8 cellular contexts compared by ENCODE assay signal in the genomic region with DNA sequence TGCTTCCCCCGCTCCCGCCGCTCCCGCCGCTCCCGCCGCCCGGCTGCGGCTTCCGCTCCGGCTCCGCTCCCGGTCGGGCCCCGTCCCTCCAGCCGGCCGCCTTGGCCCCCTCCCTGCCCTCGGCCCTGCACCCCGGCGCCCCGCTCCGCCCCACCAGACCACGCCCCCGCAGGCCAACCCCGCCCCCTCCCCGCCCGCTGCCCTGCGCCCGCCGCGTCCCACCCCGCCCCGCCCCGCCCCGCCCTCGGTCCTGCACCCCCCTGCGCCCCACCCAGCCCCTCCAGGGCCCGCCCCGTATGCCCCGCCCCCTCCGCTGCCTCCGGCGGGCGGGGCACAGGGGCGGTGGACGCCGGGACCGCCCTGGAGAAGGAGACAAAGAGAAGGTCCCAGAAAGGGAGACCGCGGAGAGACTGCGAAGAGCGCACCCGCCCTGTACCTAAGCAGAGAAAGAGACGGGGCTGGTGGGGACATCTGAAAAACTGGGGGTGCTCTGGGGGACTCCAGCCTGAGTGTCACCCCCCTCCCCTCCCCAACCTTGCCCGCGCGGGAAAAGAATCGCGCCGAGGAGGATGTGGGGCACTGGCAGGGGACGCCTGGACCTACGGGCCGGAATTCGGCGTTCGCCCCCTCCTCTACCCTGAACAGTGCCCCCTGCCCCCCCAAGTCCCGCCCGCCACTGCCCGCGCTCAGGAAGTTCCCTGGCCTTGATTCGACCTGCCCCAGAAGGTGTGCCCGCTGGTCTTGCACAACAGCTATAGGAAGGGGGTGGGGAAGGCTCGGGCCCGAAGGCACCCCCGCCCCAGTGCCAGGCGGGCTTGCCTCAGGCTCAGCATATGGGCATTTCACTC. TPM values are rescaled to one million over a fixed set of nuclear protein-coding genes. Genes with fewer than 3 reads are reported as not detected.
DNase-seq lines count a peak whose midpoint lies in the region; ATAC-seq and TF ChIP-seq lines count a peak whose summit lies in the region.

No MANE protein-coding gene starts in this region.

- H3K4me1 ChIP-seq in IMR-90 (ENCODE audit: control insufficient read depth, insufficient read depth, low read length): peaks cover 39% of the 10 kb centered on the region

- peak overlapping the region; percentile 100 for H2AK9ac ChIP-seq in IMR-90 (replicated peaks; ENCODE audit: low read depth, low read length, poor library complexity)

- H2BK20ac ChIP-seq in IMR-90 (ENCODE audit: low read depth, low read length): no peak overlapping the region

- 0% methylated on average over 6 of the region's 76 CpGs; no CpG with 5 or more reads in 1 of the 2 experiments for WGBS in IMR-90 (ENCODE audit: extremely low coverage in 2 of 2, insufficient read length in 1 of 2), 2 experiments

- peak overlapping the region; percentile 96 to 98 (median 98) for H3K27ac Mint-ChIP-seq in nephron

- no peak for TF ChIP-seq RAD21 in IMR-90 (IDR thresholded peaks at IDR 0.05; ENCODE audit: low read length)

- intact Hi-C loops in IMR-90 (cut with micrococcal nuclease): loop anchor here (5.0 kb wide), 1 partner anchor 67 kb away; no protein-coding TSS in a partner anchor

- peak overlapping the region; percentile 77; the same call in 1 of the 3 replicates for H2BK15ac ChIP-seq in IMR-90 (ENCODE audit: low read depth, low read length)

- H2BK120ac ChIP-seq in IMR-90 (ENCODE audit: low read depth, low read length): peak overlapping the region; percentile 76; the same call in 1 of the 2 replicates

- peaks cover 28% of the 10 kb centered on the region for H3K9me1 ChIP-seq in IMR-90 (ENCODE audit: insufficient read depth, low read length)

- POLR2A ChIA-PET in IMR-90 (lab: Charles Lee; ENCODE audit: unreplicated experiment): interaction anchor here (0.6 to 0.7 kb wide), 3 partner anchors 15 to 411 kb away, joined by 3 to 4 read pairs (median 3); partner anchors contain the start of gene EEIG1

- peak overlapping the region; percentile 100 for H3K27ac ChIP-seq in IMR-90 (ENCODE audit: insufficient read depth, low read length)

- no peaks in the 10 kb centered on the region for H3K27me3 Mint-ChIP-seq in nephron (ENCODE audit: low read depth)

- H3K4me3 ChIP-seq in GM12875 (ENCODE audit: low read depth, low read length) (peak overlapping the region; percentile 44), IMR-90 (ENCODE audit: insufficient read depth, low read depth, low read length) (peak overlapping the region; percentile 92)

- no peaks in the 10 kb centered on the region for H3K27me3 ChIP-seq in IMR-90 (ENCODE audit: control insufficient read depth, insufficient read depth, low read length)

- H4K8ac ChIP-seq in IMR-90 (ENCODE audit: low read depth in 2 of 2, low read length in 2 of 2): peak overlapping the region; percentile 53 to 84

- H3K9ac ChIP-seq in IMR-90 (ENCODE audit: low read depth, low read length): peak overlapping the region; percentile 98

- no peaks in the 10 kb centered on the region for H3K36me3 Mint-ChIP-seq in nephron (ENCODE audit: low read depth)

- CTCF ChIA-PET in IMR-90 (lab: Yijun Ruan, JAX): no interaction called here

- DNase-seq in IMR-90 (peak; percentile 72), RPMI8226 (peak; percentile 95), fibroblast of peridontal ligament (ENCODE audit: extremely low read depth) (peak; percentile 71), inferior parietal cortex (ENCODE audit: extremely low spot score) (no peak)
- peak; percentile 70 for DNase-seq in activated T-helper 9 cell treated with anti-CD3 and anti-CD28 coated beads, Interleukin-2, amount 50 U/mL, for 16 hours (ENCODE audit: low read depth)
- DNase-seq in stimulated activated naive CD8-positive, alpha-beta T cell treated with anti-CD3 and anti-CD28 coated beads, Interleukin-15, Interleukin-2, amounts not matched to agents 100 U/mL and 50 U/mL, for 24 hours: peak; percentile 84

- peak overlapping the region; percentile 80 for H3K18ac ChIP-seq in IMR-90 (ENCODE audit: low read depth, low read length)

- TF ChIP-seq POLR2A in IMR-90 (IDR thresholded peaks at IDR 0.05; ENCODE audit: low read depth, low read length): peak; percentile 78

- dilution Hi-C loops in IMR-90 (cut with HindIII; ENCODE audit: low sequenced_read_pairs, unreplicated experiment): no loop called here

- H3K4me3 Mint-ChIP-seq in nephron: peak overlapping the region; percentile 89 to 92 (median 90)

- peaks cover 14% of the 10 kb centered on the region for H3K36me3 ChIP-seq in IMR-90 (ENCODE audit: control insufficient read depth, insufficient read depth, low read length)

- H4K20me1 ChIP-seq in IMR-90 (ENCODE audit: insufficient read depth, low read length): peaks cover 29% of the 10 kb centered on the region

- peak overlapping the region; percentile 90 for H3K56ac ChIP-seq in IMR-90 (ENCODE audit: extremely low read depth, insufficient read depth, low read length)

- H3K4me1 Mint-ChIP-seq in nephron: peaks cover 32% of the 10 kb centered on the region

- peak overlapping the region; percentile 77 for H3K4me2 ChIP-seq in IMR-90 (ENCODE audit: low read depth, low read length)

- H4K5ac ChIP-seq in IMR-90 (ENCODE audit: low read depth, low read length): peak overlapping the region; percentile 74

- in situ Hi-C loops in IMR-90 (cut with MboI; ENCODE audit: low sequenced_read_pairs): no loop called here

- H3K23ac ChIP-seq in IMR-90 (ENCODE audit: low read depth, low read length): peak overlapping the region; percentile 86

- H2BK5ac ChIP-seq in IMR-90 (ENCODE audit: low read depth, low read length, poor library complexity, severe bottlenecking): peak overlapping the region; percentile 97

- peak overlapping the region; percentile 86 for H2AFZ ChIP-seq in IMR-90 (replicated peaks; ENCODE audit: low read length, poor library complexity)

- TF ChIP-seq CTCF in GM12875 (IDR thresholded peaks at IDR 0.05; ENCODE audit: borderline replicate concordance, insufficient read depth, low read depth, low read length): no peak
- no peak for TF ChIP-seq CTCF in IMR-90 (conservative IDR thresholded peaks at IDR 0.05; ENCODE audit: low read depth, low read length)
- no peak for TF ChIP-seq CTCF in nephron (IDR thresholded peaks at IDR 0.05; ENCODE audit: unreplicated experiment in 3 of 3)

- no peaks in the 10 kb centered on the region for H3K9me3 ChIP-seq in IMR-90 (ENCODE audit: control insufficient read depth, insufficient read depth, low read length)

- peaks cover 8 to 46% of the 10 kb centered on the region in 2 experiments; a peak in 3 of 4 replicates for H3K79me1 ChIP-seq in IMR-90 (ENCODE audit: low read depth in 1 of 2, low read length in 2 of 2)

- H4K91ac ChIP-seq in IMR-90 (ENCODE audit: insufficient read depth, low read depth, low read length): peak overlapping the region; percentile 93

- no TSS peak for BruUV-seq in IMR-90 (replicated peaks; lab: Mats Ljungman, UMichigan)

- peak; percentile 81 for ATAC-seq in IMR-90 (ENCODE audit: low read depth)
- ATAC-seq in stimulated activated naive CD8-positive, alpha-beta T cell treated with anti-CD3 and anti-CD28 coated beads, Interleukin-15, Interleukin-2, amounts not matched to agents 100 U/mL and 50 U/mL, for 24 hours: peak; percentile 83

- H3K14ac ChIP-seq in IMR-90 (replicated peaks; ENCODE audit: low read depth, low read length): peak overlapping the region; percentile 71

- peak overlapping the region; percentile 86 for H3K4ac ChIP-seq in IMR-90 (ENCODE audit: low read depth, low read length)

- no peaks in the 10 kb centered on the region for H3K9me3 Mint-ChIP-seq in nephron

- peak overlapping the region; percentile 94 for H2AK5ac ChIP-seq in IMR-90 (ENCODE audit: low read depth, low read length)

TF ChIP-seq in IMR-90, 13 proteins besides CTCF, POLR2A, EP300 and RAD21:
- TF ChIP-seq CEBPB (IDR thresholded peaks at IDR 0.05; ENCODE audit: low read depth, low read length): peak; percentile 84
- no peak for TF ChIP-seq RCOR1 (IDR thresholded peaks at IDR 0.05; ENCODE audit: insufficient replicate concordance, low read length)
- TF ChIP-seq, protein P1, sequence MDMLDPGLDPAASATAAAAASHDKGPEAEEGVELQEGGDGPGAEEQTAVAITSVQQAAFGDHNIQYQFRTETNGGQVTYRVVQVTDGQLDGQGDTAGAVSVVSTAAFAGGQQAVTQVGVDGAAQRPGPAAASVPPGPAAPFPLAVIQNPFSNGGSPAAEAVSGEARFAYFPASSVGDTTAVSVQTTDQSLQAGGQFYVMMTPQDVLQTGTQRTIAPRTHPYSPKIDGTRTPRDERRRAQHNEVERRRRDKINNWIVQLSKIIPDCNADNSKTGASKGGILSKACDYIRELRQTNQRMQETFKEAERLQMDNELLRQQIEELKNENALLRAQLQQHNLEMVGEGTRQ (IDR thresholded peaks at IDR 0.05; ENCODE audit: low read depth, low read length): no peak
- TF ChIP-seq MAZ (IDR thresholded peaks at IDR 0.05; ENCODE audit: borderline replicate concordance, low read depth, low read length): peak; percentile 81; the same call in 1 of the 2 replicates

RNA-seq across cellular contexts. Expression of gene STXBP1, which starts 42.9 kb away (rescaled TPM):
- total RNA-seq in IMR-90 (2012; rRNA removed): 15.8 and 18.9 TPM in 2 replicates
- 21.7 and 22.6 TPM in 2 replicates for polyA plus RNA-seq in IMR-90 (2012; rRNA removed)
- 17.5 and 24.5 TPM in 2 replicates for polyA plus RNA-seq in IMR-90 (2012; cell fraction: cytosol; rRNA removed)
- 26.3 and 44.5 TPM in 2 replicates for polyA plus RNA-seq in IMR-90 (2012; cell fraction: nucleus; rRNA removed; ENCODE audit: low replicate concordance)
